Comparison of ENCODE assay signal across 14 cellular contexts in the genomic region with DNA sequence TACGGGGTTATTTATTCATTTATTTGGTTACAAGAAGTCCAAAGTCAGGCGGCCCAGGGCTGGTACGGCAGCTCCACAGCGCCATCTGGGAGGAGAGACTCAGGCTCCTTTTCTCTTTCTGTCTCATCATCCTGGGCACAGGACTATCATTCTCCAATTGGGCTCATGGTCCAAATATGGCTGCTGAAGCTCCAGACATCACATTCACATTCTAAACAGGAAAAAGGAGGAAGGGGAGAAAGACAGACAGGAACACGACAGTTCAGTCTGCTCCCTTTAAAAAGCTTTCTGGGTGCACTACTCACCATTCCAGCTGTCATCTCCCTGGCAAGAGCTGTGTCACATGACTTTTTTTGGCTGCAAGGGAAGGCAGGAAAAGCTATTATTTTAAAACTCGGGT.
DNase-seq lines count a peak whose midpoint lies in the region; ATAC-seq, FAIRE-seq and TF ChIP-seq lines count a peak whose summit lies in the region.
"Had no signal": no experiment of that assay in that cellular context is flagged by ENCODE, and none has a peak within 500 bp of the region (broad histone marks: within the 10 kb centered on the region; RNA-seq: fewer than 3 reads in every experiment).

No MANE protein-coding gene starts in this region.

- TF ChIP-seq POLR2A in K562 (conservative IDR thresholded peaks at IDR 0.05), result no peak

- FAIRE-seq in K562 (lab: Jason Lieb, UNC) (peak; percentile 46), RCC 7860 (lab: Jason Lieb, UNC) (no peak)

- H3K4me1 ChIP-seq in BE2C, result no peaks in the 10 kb centered on the region
- no peaks in the 10 kb centered on the region for H3K4me1 ChIP-seq in K562 (replicated peaks in 1 of 2; ENCODE audit: control insufficient read depth in 2 of 2, insufficient read depth in 2 of 2, low read length in 2 of 2)
- no peaks in the 10 kb centered on the region for H3K4me1 ChIP-seq in liver (ENCODE audit: control insufficient read depth in 4 of 4, insufficient read depth in 4 of 4, low read length in 3 of 4)
- H3K4me1 ChIP-seq: BLaER1, esophagus squamous epithelium had no signal

- H3K9ac ChIP-seq in K562 (ENCODE audit: insufficient read depth in 1 of 2, low read depth in 2 of 2, low read length in 2 of 2) (no peak overlapping the region), liver (ENCODE audit: low read depth in 1 of 2, low read length in 2 of 2) (no peak overlapping the region)
- H3K9ac ChIP-seq: BLaER1 had no signal

- H3K4me3 ChIP-seq in BE2C (ENCODE audit: low read depth, low read length), result no peak overlapping the region
- H3K4me3 ChIP-seq in K562, result no peak overlapping the region
- no peak overlapping the region for H3K4me3 ChIP-seq in liver (ENCODE audit: low read depth in 1 of 3, low read length in 3 of 3)
- H3K4me3 ChIP-seq: BLaER1, esophagus squamous epithelium had no signal

- no TSS peak for BruUV-seq in K562 (replicated peaks; lab: Mats Ljungman, UMichigan)

- no peaks in the 10 kb centered on the region for H3K9me3 ChIP-seq in BE2C
- H3K9me3 ChIP-seq in K562 (replicated peaks; ENCODE audit: control insufficient read depth, insufficient read depth, low read depth, low read length), result peaks cover 3% of the 10 kb centered on the region; the same call in 1 of the 2 replicates
- H3K9me3 ChIP-seq in liver (ENCODE audit: control insufficient read depth in 4 of 4, low read length in 3 of 4), result no peaks in the 10 kb centered on the region
- H3K9me3 ChIP-seq: esophagus squamous epithelium had no signal

- CTCF ChIA-PET in K562 (lab: Yijun Ruan, JAX; ENCODE audit: low intra/inter-chr PET ratio), result interaction anchor here (0.7 kb wide), 1 partner anchor 141 kb away, joined by 3 read pairs; no protein-coding TSS in a partner anchor

- peak; percentile 82 for ATAC-seq in K562
- no peak for ATAC-seq in GM19351 (IDR thresholded peaks at IDR 0.05; ENCODE audit: unreplicated experiment)

- H2AFZ ChIP-seq in K562 (ENCODE audit: low read depth, low read length), result no peak overlapping the region

- POLR2A ChIA-PET in K562 (lab: Yijun Ruan, JAX), result interaction anchor here (0.6 kb wide), 1 partner anchor 17 kb away, joined by 3 read pairs; no protein-coding TSS in a partner anchor

- no peaks in the 10 kb centered on the region for H3K79me2 ChIP-seq in K562 (ENCODE audit: control insufficient read depth, insufficient read depth, low read length)

- H3K27ac ChIP-seq in K562 (ENCODE audit: extremely low read depth, low read depth, low read length), result no peak overlapping the region
- H3K27ac ChIP-seq in liver (ENCODE audit: low read depth in 1 of 2, low read length in 2 of 2), result no peak overlapping the region
- H3K27ac ChIP-seq: BLaER1, esophagus squamous epithelium had no signal

- no peak for DNase-seq in BE2C
- peak; percentile 28 to 53 (median 36) for DNase-seq in K562 (ENCODE audit: extremely low read depth in 1 of 4, low spot score in 3 of 4)
- DNase-seq in SHP77 (lab: John Stamatoyannopoulos, UW), result no peak
- DNase-seq in NCI-H1436 (lab: John Stamatoyannopoulos, UW), result no peak
- DNase-seq in RCC 7860 (ENCODE audit: low spot score), result no peak
- DNase-seq: activated CD4-positive, alpha-beta memory T cell treated with anti-CD3 and anti-CD28 coated beads, Interleukin-2, amount 10 ng/mL, durations not matched to agents 7 days and 5 days; activated gamma-delta T cell; esophagus squamous epithelium; NCI-H226; stimulated activated CD4-positive, alpha-beta T cell treated with anti-CD3 and anti-CD28 coated beads, Interleukin-1b, Interleukin-23, amount 100 ng/mL, for 48 hours had no signal

- TF ChIP-seq EP300 in Ishikawa (IDR thresholded peaks at IDR 0.05; ENCODE audit: borderline replicate concordance) (no peak), K562 (IDR thresholded peaks at IDR 0.05; ENCODE audit: low read length) (no peak)

- no peaks in the 10 kb centered on the region for H3K9me1 ChIP-seq in K562 (ENCODE audit: control insufficient read depth, insufficient read depth, low read length)

- 0% methylated on average over 5 of the region's 6 CpGs for WGBS in K562 (ENCODE audit: insufficient coverage, low coverage, missing lambda C conversion rate)
- whole genome bisulfite sequencing in liver, result 71% methylated on average over 6 of the region's 6 CpGs

- in situ Hi-C loops in K562 (cut with MboI), result loop anchor here (25.0 kb wide), 1 partner anchor 212 kb away; a partner anchor contains a TSS

- peak; percentile 42; the same call in 1 of the 2 replicates for TF ChIP-seq RAD21 in Ishikawa (IDR thresholded peaks at IDR 0.05; ENCODE audit: low read depth)
- TF ChIP-seq RAD21 in K562 (CRISPR knock-in tag; conservative IDR thresholded peaks at IDR 0.05 in 1 of 2, IDR thresholded peaks at IDR 0.05 in 1 of 2), result peak in 1 of 2 experiments; percentile 63; a peak in 2 of 4 replicates
- TF ChIP-seq RAD21 in liver (IDR thresholded peaks at IDR 0.05), result peak; percentile 40 to 57

- H4K20me1 ChIP-seq in K562 (replicated peaks; ENCODE audit: control insufficient read depth, insufficient read depth, low read length), result no peaks in the 10 kb centered on the region
- H4K20me1 ChIP-seq: BLaER1 had no signal

- TF ChIP-seq CTCF in BE2C (IDR thresholded peaks at IDR 0.05; ENCODE audit: low read depth, low read length), result peak; percentile 16; the same call in 1 of the 2 replicates
- peak; percentile 62 to 72 (median 67) for TF ChIP-seq CTCF in K562 (IDR thresholded peaks at IDR 0.05 in 2 of 3, conservative IDR thresholded peaks at IDR 0.05 in 1 of 3; ENCODE audit: insufficient read depth in 2 of 3, low read depth in 1 of 3, low read length in 3 of 3)
- no peak for TF ChIP-seq CTCF in liver (IDR thresholded peaks at IDR 0.05; ENCODE audit: low read depth, low read length, missing input control)

- H3K27me3 ChIP-seq in BE2C (no peaks in the 10 kb centered on the region), K562 (ENCODE audit: control insufficient read depth in 2 of 2, insufficient read depth in 2 of 2, low read length in 2 of 2) (no peaks in the 10 kb centered on the region), liver (ENCODE audit: control insufficient read depth in 4 of 4, insufficient read depth in 4 of 4, low read length in 3 of 4) (no peaks in the 10 kb centered on the region)
- H3K27me3 ChIP-seq: BLaER1 had no signal

- no peak overlapping the region for H3K4me2 ChIP-seq in K562 (ENCODE audit: insufficient read depth, low read length)
- H3K4me2 ChIP-seq: BLaER1 had no signal

- intact Hi-C loops in K562 (cut with micrococcal nuclease), result loop anchor here (1.0 to 10.0 kb wide), 4 partner anchors 18 to 233 kb away; no protein-coding TSS in a partner anchor

- H3K36me3 ChIP-seq in BE2C (no peaks in the 10 kb centered on the region), K562 (ENCODE audit: control insufficient read depth, insufficient read depth, low read length) (no peaks in the 10 kb centered on the region), liver (ENCODE audit: control insufficient read depth in 4 of 4, insufficient read depth in 3 of 4, low read depth in 1 of 4, low read length in 3 of 4) (no peaks in the 10 kb centered on the region)
- H3K36me3 ChIP-seq: BLaER1, esophagus squamous epithelium had no signal

TF ChIP-seq in Ishikawa, 13 proteins besides CTCF, POLR2A, EP300 and RAD21 (continues in another document):
- no peak for TF ChIP-seq TAF1 (IDR thresholded peaks at IDR 0.05; ENCODE audit: low read depth)
- TF ChIP-seq NFIC (IDR thresholded peaks at IDR 0.05), result no peak

TF ChIP-seq in K562, 482 proteins besides CTCF, POLR2A, EP300 and RAD21 (continues in another document):
- TF ChIP-seq FOXP1 (CRISPR knock-in tag; IDR thresholded peaks at IDR 0.05) (no peak), HDGF (IDR thresholded peaks at IDR 0.05) (no peak), HMGN3 (IDR thresholded peaks at IDR 0.05; ENCODE audit: borderline replicate concordance, extremely low read depth, insufficient read length, low read depth, low read length) (no peak), NFE2 (IDR thresholded peaks at IDR 0.05; ENCODE audit: low read depth) (peak; percentile 28), JUND (IDR thresholded peaks at IDR 0.05; ENCODE audit: borderline replicate concordance, low read depth, low read length) (no peak), JUND (tag; IDR thresholded peaks at IDR 0.05; ENCODE audit: borderline replicate concordance, low read depth, low read length) (no peak)
- TF ChIP-seq, protein P1, sequence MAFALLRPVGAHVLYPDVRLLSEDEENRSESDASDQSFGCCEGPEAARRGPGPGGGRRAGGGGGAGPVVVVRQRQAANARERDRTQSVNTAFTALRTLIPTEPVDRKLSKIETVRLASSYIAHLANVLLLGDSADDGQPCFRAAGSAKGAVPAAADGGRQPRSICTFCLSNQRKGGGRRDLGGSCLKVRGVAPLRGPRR (CRISPR knock-in tag; IDR thresholded peaks at IDR 0.05), result no peak

TF ChIP-seq in liver, 16 proteins besides CTCF, POLR2A, EP300 and RAD21 (continues in another document):
- TF ChIP-seq, protein P2, sequence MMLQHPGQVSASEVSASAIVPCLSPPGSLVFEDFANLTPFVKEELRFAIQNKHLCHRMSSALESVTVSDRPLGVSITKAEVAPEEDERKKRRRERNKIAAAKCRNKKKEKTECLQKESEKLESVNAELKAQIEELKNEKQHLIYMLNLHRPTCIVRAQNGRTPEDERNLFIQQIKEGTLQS (IDR thresholded peaks at IDR 0.05), result no peak
- no peak for TF ChIP-seq GABPA (IDR thresholded peaks at IDR 0.05 in 1 of 2, conservative IDR thresholded peaks at IDR 0.05 in 1 of 2)
- TF ChIP-seq SP1 (IDR thresholded peaks at IDR 0.05), result no peak
- no peak for TF ChIP-seq JUND (IDR thresholded peaks at IDR 0.05)
- TF ChIP-seq HNF4G (IDR thresholded peaks at IDR 0.05), result no peak
- no peak for TF ChIP-seq HNF4A (conservative IDR thresholded peaks at IDR 0.05)
- TF ChIP-seq RXRA (IDR thresholded peaks at IDR 0.05), result no peak
- TF ChIP-seq TAF1 (conservative IDR thresholded peaks at IDR 0.05), result no peak
- TF ChIP-seq NR2F2 (IDR thresholded peaks at IDR 0.05), result no peak
- TF ChIP-seq, protein P3, sequence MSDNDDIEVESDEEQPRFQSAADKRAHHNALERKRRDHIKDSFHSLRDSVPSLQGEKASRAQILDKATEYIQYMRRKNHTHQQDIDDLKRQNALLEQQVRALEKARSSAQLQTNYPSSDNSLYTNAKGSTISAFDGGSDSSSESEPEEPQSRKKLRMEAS (IDR thresholded peaks at IDR 0.05), result no peak

Comparison
In these comparisons a context has a peak if more than half of its experiments do, and no peak if none do; other contexts are left out.
1. DNase-seq: peak in K562 (4 of 4); none in BE2C (single experiment), SHP77 (0 of 2), NCI-H1436 (single experiment) and RCC 7860 (single experiment).